In the genomic region with DNA sequence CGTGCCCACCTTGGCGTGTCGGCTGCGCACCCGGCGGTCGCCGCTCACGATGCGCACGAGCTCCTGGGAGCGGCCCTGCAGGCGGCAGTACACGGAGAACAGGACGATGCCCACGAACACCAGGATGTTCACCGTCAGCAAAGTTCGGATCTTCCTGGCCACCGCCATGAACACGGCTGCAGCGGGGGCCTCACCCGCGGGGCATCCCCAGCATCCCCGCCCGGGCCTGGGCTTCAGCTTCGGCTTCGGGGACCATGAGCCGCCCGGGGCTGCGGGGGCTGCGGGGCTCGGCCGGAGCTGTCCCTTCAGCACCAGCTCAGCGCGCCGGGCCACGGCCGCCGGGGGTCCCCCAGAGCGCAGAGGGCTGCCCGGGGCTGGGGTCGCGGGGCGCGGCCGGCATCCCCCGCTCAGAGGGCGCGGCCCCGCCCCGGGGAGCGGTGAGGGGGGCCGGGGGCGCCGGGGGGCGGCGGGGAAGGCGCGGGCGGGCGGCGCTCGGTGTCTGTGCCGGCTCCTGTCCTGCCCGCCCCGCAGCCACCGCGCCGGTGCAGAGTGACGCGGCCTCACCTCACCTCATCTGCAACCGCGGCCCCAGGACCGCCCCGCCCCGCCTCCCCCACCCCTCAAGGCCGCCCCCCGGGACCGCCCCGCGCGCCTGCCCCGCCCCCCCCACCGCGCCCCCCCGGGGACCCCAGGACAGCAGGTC, we compare ENCODE assay signal across 1 cellular context.
TF ChIP-seq lines count a peak whose summit lies in the region.

Gene GALNT9, minus strand, starts transcription at position 554 of the 703 bp plus-strand sequence. Its CDS starts 386 bp downstream, at position 168.

TF ChIP-seq in H1, 55 proteins besides CTCF, POLR2A, EP300 and RAD21:
- TF ChIP-seq KDM4A (IDR thresholded peaks at IDR 0.05; ENCODE audit: low read depth, low read length, severe bottlenecking) (no peak), SRF (IDR thresholded peaks at IDR 0.05; ENCODE audit: low read depth, low read length) (no peak), BCL11A (IDR thresholded peaks at IDR 0.05; ENCODE audit: low read depth in 2 of 2, low read length in 2 of 2) (no peak), EZH2 (IDR thresholded peaks at IDR 0.05; ENCODE audit: low read depth, low read length, severe bottlenecking) (peak; percentile 34), EGR1 (IDR thresholded peaks at IDR 0.05; ENCODE audit: borderline replicate concordance, low read depth, low read length) (peak; percentile 9; the same call in 1 of the 2 replicates), CBX5 (IDR thresholded peaks at IDR 0.05; ENCODE audit: low read depth, low read length) (no peak), SUZ12 (IDR thresholded peaks at IDR 0.05; ENCODE audit: low read length) (peak; percentile 28; the same call in 1 of the 2 replicates), GABPA (IDR thresholded peaks at IDR 0.05; ENCODE audit: borderline replicate concordance, insufficient read depth, low read length) (peak; percentile 62; the same call in 1 of the 2 replicates), POLR2AphosphoS5 (IDR thresholded peaks at IDR 0.05; ENCODE audit: low read depth, low read length) (no peak), SIRT6 (IDR thresholded peaks at IDR 0.05; ENCODE audit: low read length) (no peak), CTBP2 (IDR thresholded peaks at IDR 0.05; ENCODE audit: borderline replicate concordance, insufficient read depth, insufficient read length, low read length) (no peak), SIX5 (IDR thresholded peaks at IDR 0.05; ENCODE audit: low read depth, low read length) (no peak), USF2 (IDR thresholded peaks at IDR 0.05; ENCODE audit: low read length) (no peak), MAX (IDR thresholded peaks at IDR 0.05) (peak; percentile 44; the same call in 1 of the 2 replicates)
